In genomic region chr10:83816942-83817341, GRCh38 we compare ENCODE assay signal across 22 cellular contexts.
DNase-seq lines count a peak whose midpoint lies in the region; ATAC-seq and TF ChIP-seq lines count a peak whose summit lies in the region.
"Had no signal": no experiment of that assay in that cellular context is flagged by ENCODE, and none has a peak within 500 bp of the region (broad histone marks: within the 10 kb centered on the region; RNA-seq: fewer than 3 reads in every experiment).

No MANE protein-coding gene starts in this region.

- H3K27me3 ChIP-seq in colonic mucosa (no peaks in the 10 kb centered on the region), GM23248 (replicated peaks; ENCODE audit: insufficient read depth) (no peaks in the 10 kb centered on the region)
- H3K27me3 ChIP-seq: testis had no signal

- H3K27ac ChIP-seq in colonic mucosa (no peak overlapping the region), GM23248 (no peak overlapping the region)
- H3K27ac ChIP-seq: A549, testis had no signal

- no peaks in the 10 kb centered on the region for H3K27me3 Mint-ChIP-seq in activated naive CD8-positive, alpha-beta T cell treated with anti-CD3 and anti-CD28 coated beads for 36 hours
- H3K27me3 Mint-ChIP-seq: activated T-cell treated with anti-CD3 and anti-CD28 coated beads, Interleukin-2, amount 50 U/mL, for 24 hours had no signal

- H3K4me3 ChIP-seq in colonic mucosa (no peak overlapping the region), GM23248 (no peak overlapping the region)
- H3K4me3 ChIP-seq: A549, testis had no signal

- no peak overlapping the region for H3K27ac Mint-ChIP-seq in activated naive CD8-positive, alpha-beta T cell treated with anti-CD3 and anti-CD28 coated beads for 36 hours
- H3K27ac Mint-ChIP-seq: activated naive CD4-positive, alpha-beta T cell treated with anti-CD3 and anti-CD28 coated beads for 36 hours; activated T-cell treated with anti-CD3 and anti-CD28 coated beads, Interleukin-2, amount 50 U/mL, for 24 hours; nephron progenitor cell had no signal

- H3K4me2 ChIP-seq in GM23248 (ENCODE audit: unreplicated experiment): no peak overlapping the region
- H3K4me2 ChIP-seq: A549 had no signal

- H3K36me3 Mint-ChIP-seq in activated naive CD8-positive, alpha-beta T cell treated with anti-CD3 and anti-CD28 coated beads for 36 hours: no peaks in the 10 kb centered on the region

- H3K79me2 ChIP-seq in GM23248 (ENCODE audit: insufficient read depth): no peaks in the 10 kb centered on the region

- H3K4me1 Mint-ChIP-seq in activated naive CD8-positive, alpha-beta T cell treated with anti-CD3 and anti-CD28 coated beads for 36 hours: no peaks in the 10 kb centered on the region
- H3K4me1 Mint-ChIP-seq: nephron progenitor cell had no signal

- WGBS in GM23248 (ENCODE audit: low coverage in 1 of 2, low lambda C conversion rate in 2 of 2, missing lambda C conversion rate in 2 of 2), 2 experiments: 4 to 20% methylated on average over 2 of the region's 2 CpGs

- in situ Hi-C loops in GM23248 (cut with MboI): no loop called here

- DNase-seq in DMS53 treated with DMSO at 0.1 percent for 48 hours (lab: John Stamatoyannopoulos, UW; ENCODE audit: unreplicated experiment) (peak; percentile 65), colonic mucosa (no peak), GM23248 (no peak), superior temporal gyrus (ENCODE audit: extremely low spot score) (no peak)
- no peak for DNase-seq in activated naive CD8-positive, alpha-beta T cell treated with anti-CD3 and anti-CD28 coated beads for 36 hours
- DNase-seq: activated CD4-positive, CD25-positive, alpha-beta regulatory T cell treated with anti-CD3 and anti-CD28 coated beads, Interleukin-2, amount 50 U/mL, for 72 hours; activated naive CD4-positive, alpha-beta T cell treated with anti-CD3 and anti-CD28 coated beads for 36 hours; activated T-cell treated with anti-CD3 and anti-CD28 coated beads, Interleukin-2, amount 50 U/mL, for 24 hours; EL; hippocampal formation; Karpas-422; left ventricle myocardium superior; NCI-H1092 treated with DMSO at 0.1 percent for 48 hours; NCI-H2107; NCI-H510A; nephron progenitor cell; posterior cingulate gyrus; testis had no signal

- H3K9me3 Mint-ChIP-seq in activated naive CD8-positive, alpha-beta T cell treated with anti-CD3 and anti-CD28 coated beads for 36 hours: no peaks in the 10 kb centered on the region
- H3K9me3 Mint-ChIP-seq: activated naive CD4-positive, alpha-beta T cell treated with anti-CD3 and anti-CD28 coated beads for 36 hours; activated T-cell treated with anti-CD3 and anti-CD28 coated beads, Interleukin-2, amount 50 U/mL, for 24 hours; nephron progenitor cell had no signal

- intact Hi-C loops in colonic mucosa (cut with DNase I): no loop called here

- no peaks in the 10 kb centered on the region for H4K20me1 ChIP-seq in GM23248 (ENCODE audit: insufficient read depth)

- H3F3A ChIP-seq in GM23248 (ENCODE audit: insufficient read depth): no peaks in the 10 kb centered on the region

- TF ChIP-seq CTCF in colonic mucosa (IDR thresholded peaks at IDR 0.05): no peak

- H3K36me3 ChIP-seq in colonic mucosa: no peaks in the 10 kb centered on the region
- H3K36me3 ChIP-seq in GM23248 (ENCODE audit: low read depth): no peaks in the 10 kb centered on the region

- H3K9ac ChIP-seq in colonic mucosa (ENCODE audit: low read depth in 2 of 2, low read length in 2 of 2) (no peak overlapping the region), GM23248 (no peak overlapping the region)

- no peak overlapping the region for H3K4me3 Mint-ChIP-seq in activated naive CD8-positive, alpha-beta T cell treated with anti-CD3 and anti-CD28 coated beads for 36 hours
- H3K4me3 Mint-ChIP-seq: activated naive CD4-positive, alpha-beta T cell treated with anti-CD3 and anti-CD28 coated beads for 36 hours; activated T-cell treated with anti-CD3 and anti-CD28 coated beads, Interleukin-2, amount 50 U/mL, for 24 hours; nephron progenitor cell had no signal

- H3K9me2 ChIP-seq in GM23248 (ENCODE audit: insufficient read depth): no peaks in the 10 kb centered on the region

- H3K4me1 ChIP-seq in colonic mucosa (no peaks in the 10 kb centered on the region), GM23248 (ENCODE audit: insufficient read depth) (no peaks in the 10 kb centered on the region)
- H3K4me1 ChIP-seq: A549, testis had no signal

- ATAC-seq in GM18870 (IDR thresholded peaks at IDR 0.05; ENCODE audit: unreplicated experiment): peak; percentile 90
- peak; percentile 86 for ATAC-seq in GM21786 (IDR thresholded peaks at IDR 0.05; ENCODE audit: unreplicated experiment)
- ATAC-seq in HG03460 (IDR thresholded peaks at IDR 0.05; ENCODE audit: unreplicated experiment): peak; percentile 84
- ATAC-seq: A549, left ventricle myocardium superior had no signal

- no peak overlapping the region for H2AFZ ChIP-seq in GM23248

- no peaks in the 10 kb centered on the region for H3K9me3 ChIP-seq in colonic mucosa
- no peaks in the 10 kb centered on the region for H3K9me3 ChIP-seq in GM23248 (ENCODE audit: low read depth)
- H3K9me3 ChIP-seq: A549, testis had no signal
